In the genomic region with DNA sequence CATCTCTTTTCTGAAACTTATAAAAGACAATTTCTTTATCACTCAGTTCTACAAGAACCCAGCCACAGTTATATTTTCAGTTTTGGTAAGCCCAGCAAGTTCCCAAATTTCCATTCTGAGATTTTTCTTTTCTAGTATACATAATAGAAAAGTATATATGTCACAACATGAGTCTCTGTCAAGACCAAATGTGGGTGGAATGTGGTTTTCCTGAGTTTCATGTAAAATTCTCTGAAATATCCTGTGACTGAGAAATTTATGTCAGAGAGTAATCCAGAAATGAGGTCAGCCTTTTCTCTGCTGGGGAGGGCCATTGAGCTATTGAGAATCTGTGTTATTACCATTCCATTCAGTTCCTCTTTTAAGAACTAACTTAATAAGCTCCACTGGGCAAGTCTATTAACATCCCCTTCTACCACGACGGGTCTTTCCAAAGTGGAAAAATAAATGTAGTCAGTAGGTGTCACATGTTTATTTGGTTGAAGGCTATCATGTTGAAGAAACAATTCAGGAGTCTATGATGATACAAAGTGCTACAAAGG, we compare ENCODE assay signal across 11 cellular contexts.
DNase-seq lines count a peak whose midpoint lies in the region; ATAC-seq and TF ChIP-seq lines count a peak whose summit lies in the region.
"Had no signal": no experiment of that assay in that cellular context is flagged by ENCODE, and none has a peak within 500 bp of the region (broad histone marks: within the 10 kb centered on the region; RNA-seq: fewer than 3 reads in every experiment).

No MANE protein-coding gene starts in this region.

- DNase-seq in activated T-cell treated with anti-CD3 and anti-CD28 coated beads, Interleukin-2, amount 50 U/mL, for 4 hours = no peak
- DNase-seq in activated T-cell treated with anti-CD3 and anti-CD28 coated beads for 4 hours (no peak), amygdala (lab: John Stamatoyannopoulos, UW) (no peak), glutamatergic neuron (no peak)
- no peak for DNase-seq in stimulated activated effector memory CD8-positive, alpha-beta T cell treated with anti-CD3 and anti-CD28 coated beads, Interleukin-12 subunit alpha, Interleukin-12 subunit beta, amount 100 ng/mL, for 72 hours (ENCODE audit: low spot score in 2 of 2)
- DNase-seq in effector memory CD8-positive, alpha-beta T cell = no peak
- DNase-seq: activated naive CD4-positive, alpha-beta T cell treated with anti-CD3 and anti-CD28 coated beads for 36 hours; IMR-90; NCI-H510A treated with DMSO at 0.1 percent for 48 hours had no signal

- no peaks in the 10 kb centered on the region for H3K4me1 Mint-ChIP-seq in activated T-cell treated with anti-CD3 and anti-CD28 coated beads, Interleukin-2, amount 50 U/mL, for 4 hours (ENCODE audit: low read depth)
- no peaks in the 10 kb centered on the region for H3K4me1 Mint-ChIP-seq in stimulated activated effector memory CD8-positive, alpha-beta T cell treated with anti-CD3 and anti-CD28 coated beads, Interleukin-12 subunit alpha, Interleukin-12 subunit beta, amount 100 ng/mL, for 72 hours
- no peaks in the 10 kb centered on the region for H3K4me1 Mint-ChIP-seq in effector memory CD8-positive, alpha-beta T cell (ENCODE audit: low read depth in 2 of 2)
- H3K4me1 Mint-ChIP-seq in glutamatergic neuron (ENCODE audit: low read depth, unreplicated experiment) = no peaks in the 10 kb centered on the region

- peaks cover 17% of the 10 kb centered on the region for H3K27me3 Mint-ChIP-seq in activated T-cell treated with anti-CD3 and anti-CD28 coated beads, Interleukin-2, amount 50 U/mL, for 4 hours (ENCODE audit: low read depth)
- H3K27me3 Mint-ChIP-seq in effector memory CD8-positive, alpha-beta T cell = peaks cover 16 to 18% of the 10 kb centered on the region in 2 donors
- no peaks in the 10 kb centered on the region for H3K27me3 Mint-ChIP-seq in glutamatergic neuron (ENCODE audit: unreplicated experiment)

- H3K27ac Mint-ChIP-seq in stimulated activated effector memory CD8-positive, alpha-beta T cell treated with anti-CD3 and anti-CD28 coated beads, Interleukin-12 subunit alpha, Interleukin-12 subunit beta, amount 100 ng/mL, for 72 hours = no peak overlapping the region
- no peak overlapping the region for H3K27ac Mint-ChIP-seq in effector memory CD8-positive, alpha-beta T cell
- H3K27ac Mint-ChIP-seq in glutamatergic neuron (ENCODE audit: unreplicated experiment) = no peak overlapping the region
- H3K27ac Mint-ChIP-seq: activated naive CD4-positive, alpha-beta T cell treated with anti-CD3 and anti-CD28 coated beads for 36 hours had no signal

- no peak for TF ChIP-seq CTCF in glutamatergic neuron (IDR thresholded peaks at IDR 0.05; ENCODE audit: partially characterized antibody, unreplicated experiment)

- H3K4me3 Mint-ChIP-seq in activated T-cell treated with anti-CD3 and anti-CD28 coated beads, Interleukin-2, amount 50 U/mL, for 4 hours = no peak overlapping the region
- no peak overlapping the region for H3K4me3 Mint-ChIP-seq in stimulated activated effector memory CD8-positive, alpha-beta T cell treated with anti-CD3 and anti-CD28 coated beads, Interleukin-12 subunit alpha, Interleukin-12 subunit beta, amount 100 ng/mL, for 72 hours
- no peak overlapping the region for H3K4me3 Mint-ChIP-seq in effector memory CD8-positive, alpha-beta T cell
- H3K4me3 Mint-ChIP-seq in glutamatergic neuron (ENCODE audit: unreplicated experiment) = no peak overlapping the region
- H3K4me3 Mint-ChIP-seq: activated naive CD4-positive, alpha-beta T cell treated with anti-CD3 and anti-CD28 coated beads for 36 hours had no signal

- no peaks in the 10 kb centered on the region for H3K9me3 Mint-ChIP-seq in activated T-cell treated with anti-CD3 and anti-CD28 coated beads, Interleukin-2, amount 50 U/mL, for 4 hours
- H3K9me3 Mint-ChIP-seq in stimulated activated effector memory CD8-positive, alpha-beta T cell treated with anti-CD3 and anti-CD28 coated beads, Interleukin-12 subunit alpha, Interleukin-12 subunit beta, amount 100 ng/mL, for 72 hours = no peaks in the 10 kb centered on the region
- H3K9me3 Mint-ChIP-seq in effector memory CD8-positive, alpha-beta T cell = no peaks in the 10 kb centered on the region
- no peaks in the 10 kb centered on the region for H3K9me3 Mint-ChIP-seq in glutamatergic neuron (ENCODE audit: unreplicated experiment)
- H3K9me3 Mint-ChIP-seq: activated naive CD4-positive, alpha-beta T cell treated with anti-CD3 and anti-CD28 coated beads for 36 hours had no signal

- ATAC-seq in activated T-cell treated with anti-CD3 and anti-CD28 coated beads, Interleukin-2, amount 50 U/mL, for 4 hours = peak; percentile 37 to 49
- ATAC-seq in GM21825 (IDR thresholded peaks at IDR 0.05; ENCODE audit: unreplicated experiment) (peak; percentile 96), HG03378 (IDR thresholded peaks at IDR 0.05; ENCODE audit: unreplicated experiment) (peak; percentile 96)
- peak; percentile 77 for ATAC-seq in stimulated activated effector memory CD8-positive, alpha-beta T cell treated with anti-CD3 and anti-CD28 coated beads, Interleukin-12 subunit alpha, Interleukin-12 subunit beta, amount 100 ng/mL, for 72 hours
- ATAC-seq in effector memory CD8-positive, alpha-beta T cell (replicated peaks) = no peak

- no peaks in the 10 kb centered on the region for H3K36me3 Mint-ChIP-seq in activated T-cell treated with anti-CD3 and anti-CD28 coated beads, Interleukin-2, amount 50 U/mL, for 4 hours (ENCODE audit: insufficient read depth)
- H3K36me3 Mint-ChIP-seq in stimulated activated effector memory CD8-positive, alpha-beta T cell treated with anti-CD3 and anti-CD28 coated beads, Interleukin-12 subunit alpha, Interleukin-12 subunit beta, amount 100 ng/mL, for 72 hours = no peaks in the 10 kb centered on the region
- H3K36me3 Mint-ChIP-seq in effector memory CD8-positive, alpha-beta T cell (ENCODE audit: insufficient read depth) = no peaks in the 10 kb centered on the region
- H3K36me3 Mint-ChIP-seq in glutamatergic neuron (ENCODE audit: unreplicated experiment) = no peaks in the 10 kb centered on the region
